1 cellular context compared by ENCODE assay signal in the genomic region with DNA sequence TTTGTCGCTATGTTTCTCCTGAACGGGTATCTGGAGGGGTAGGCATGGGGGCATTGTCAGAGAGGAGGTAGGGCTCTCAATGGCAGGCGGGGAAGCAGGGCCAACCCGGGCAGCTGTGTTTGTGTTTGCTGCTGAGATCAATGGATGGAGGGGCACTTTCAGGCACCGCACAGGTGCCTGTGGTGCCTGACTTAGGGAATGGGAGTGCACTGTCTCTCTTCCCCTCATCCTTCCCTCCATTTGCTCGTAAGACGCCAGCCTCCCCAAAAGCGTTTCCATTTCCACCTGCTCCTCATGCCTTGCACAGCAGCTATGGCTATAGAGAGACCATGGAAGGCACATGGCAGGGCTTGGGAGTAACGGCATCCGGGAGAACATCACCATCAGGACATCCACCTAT.
TF ChIP-seq lines count a peak whose summit lies in the region.

No MANE protein-coding gene starts in this region.

TF ChIP-seq in H1, 55 proteins besides CTCF, POLR2A, EP300 and RAD21 (continued from another document):
- TF ChIP-seq ZNF274 (IDR thresholded peaks at IDR 0.05; ENCODE audit: borderline replicate concordance, extremely low read depth, low read length): no peak
- TF ChIP-seq ASH2L (IDR thresholded peaks at IDR 0.05; ENCODE audit: low read length): no peak
- TF ChIP-seq RXRA (IDR thresholded peaks at IDR 0.05; ENCODE audit: insufficient read depth, low read depth, low read length): no peak
- no peak for TF ChIP-seq POLR2AphosphoS5 (IDR thresholded peaks at IDR 0.05; ENCODE audit: low read depth, low read length)
- TF ChIP-seq BCL11A (IDR thresholded peaks at IDR 0.05; ENCODE audit: low read depth in 2 of 2, low read length in 2 of 2): no peak
- no peak for TF ChIP-seq SP4 (IDR thresholded peaks at IDR 0.05; ENCODE audit: low read length)
